In the genomic region with DNA sequence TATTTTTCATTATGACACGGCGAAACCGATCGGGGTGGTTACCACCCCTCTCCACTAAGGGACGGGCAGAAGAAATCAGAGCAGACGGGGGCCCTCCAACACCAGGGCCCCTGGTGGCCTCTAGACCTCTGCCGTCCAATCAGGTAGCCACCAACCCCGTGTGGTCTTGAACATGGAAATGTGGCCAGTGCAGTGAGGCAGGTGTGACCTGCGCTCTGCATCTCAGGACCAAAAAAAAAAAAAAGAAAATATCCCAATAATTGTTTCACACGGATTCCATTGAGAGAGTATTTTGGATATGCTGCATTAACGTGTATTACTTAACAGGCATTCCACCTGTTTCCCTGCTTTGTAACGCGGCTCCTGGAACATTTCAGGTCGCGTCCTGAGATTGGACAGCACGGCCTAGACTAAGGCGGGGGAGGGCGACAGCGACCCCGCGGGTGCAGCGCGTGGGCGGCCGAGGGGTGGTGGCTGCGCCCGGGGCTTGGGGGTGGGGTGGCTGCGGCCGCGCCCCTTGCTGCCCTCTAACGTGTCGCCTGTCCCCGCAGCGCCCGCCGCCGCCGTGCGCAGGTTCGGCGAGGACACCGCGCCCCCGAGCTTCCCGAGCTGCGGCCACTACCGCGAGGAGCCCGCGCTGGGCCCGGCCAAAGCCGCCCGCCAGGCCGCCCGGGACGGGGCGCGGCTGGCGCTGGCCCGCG, we compare ENCODE assay signal across 10 cellular contexts. TPM values are rescaled to one million over a fixed set of nuclear protein-coding genes. Genes with fewer than 3 reads are reported as not detected.
DNase-seq lines count a peak whose midpoint lies in the region; ATAC-seq and TF ChIP-seq lines count a peak whose summit lies in the region.
"Had no signal": no experiment of that assay in that cellular context is flagged by ENCODE, and none has a peak within 500 bp of the region (broad histone marks: within the 10 kb centered on the region; RNA-seq: fewer than 3 reads in every experiment).

No MANE protein-coding gene starts in this region.

- WGBS in upper lobe of left lung, 2 donors, result 22 to 30% methylated on average over 18 to 21 of the region's 61 CpGs

- ATAC-seq in lower lobe of right lung, result peak; percentile 14 to 21
- no peak for ATAC-seq in upper lobe of left lung (ENCODE audit: low FRiP score in 2 of 2)
- no peak for ATAC-seq in HG03139 (IDR thresholded peaks at IDR 0.05; ENCODE audit: unreplicated experiment)
- ATAC-seq in GM18909 (IDR thresholded peaks at IDR 0.05; ENCODE audit: poor library complexity, unreplicated experiment), result no peak
- no peak for ATAC-seq in HG02588 (IDR thresholded peaks at IDR 0.05; ENCODE audit: unreplicated experiment)

- no peak overlapping the region for H3K27ac ChIP-seq in lower lobe of right lung
- no peak overlapping the region for H3K27ac ChIP-seq in upper lobe of left lung
- H3K27ac ChIP-seq: thyroid gland had no signal

- CTCF ChIA-PET in activated naive CD4-positive, alpha-beta T cell treated with anti-CD3 and anti-CD28 coated beads, Interleukin-2, amount 10 ng/mL, durations not matched to agents 7 days and 5 days (lab: Charles Lee), result interaction anchor here (0.9 to 1.3 kb wide), 2 partner anchors 108 to 263 kb away, joined by 3 read pairs; no protein-coding TSS in a partner anchor

- H3K4me1 ChIP-seq in lower lobe of right lung (peaks cover 24% of the 10 kb centered on the region), upper lobe of left lung (peaks cover 17 to 21% (median 19%) of the 10 kb centered on the region in 4 donors)

- peaks cover 28% of the 10 kb centered on the region for H3K27me3 ChIP-seq in lower lobe of right lung (ENCODE audit: low read depth)
- peaks cover 0 to 6% (median 0%) of the 10 kb centered on the region in 4 donors for H3K27me3 ChIP-seq in upper lobe of left lung
- H3K27me3 ChIP-seq: thyroid gland had no signal

- TF ChIP-seq CTCF in lower lobe of right lung (IDR thresholded peaks at IDR 0.05), result no peak
- no peak for TF ChIP-seq CTCF in upper lobe of left lung (IDR thresholded peaks at IDR 0.05)

- intact Hi-C loops in lower lobe of right lung (cut with DNase I), result no loop called here

- peak overlapping the region; percentile 15 for H3K4me3 Mint-ChIP-seq in activated naive CD4-positive, alpha-beta T cell treated with anti-CD3 and anti-CD28 coated beads, Interleukin-2, amount 10 ng/mL, durations not matched to agents 7 days and 5 days

- DNase-seq in activated naive CD4-positive, alpha-beta T cell treated with anti-CD3 and anti-CD28 coated beads, Interleukin-2, amount 10 ng/mL, durations not matched to agents 7 days and 5 days, result no peak
- no peak for DNase-seq in activated naive CD4-positive, alpha-beta T cell treated with anti-CD3 and anti-CD28 coated beads, Interleukin-2, amount 50 U/mL, for 16 hours
- DNase-seq in cerebellar cortex (ENCODE audit: low spot score) (peak; percentile 27), lower lobe of right lung (no peak), upper lobe of left lung (no peak)

- H3K9me3 Mint-ChIP-seq in activated naive CD4-positive, alpha-beta T cell treated with anti-CD3 and anti-CD28 coated beads, Interleukin-2, amount 10 ng/mL, durations not matched to agents 7 days and 5 days, result no peaks in the 10 kb centered on the region

- TF ChIP-seq EP300 in upper lobe of left lung (IDR thresholded peaks at IDR 0.05), result no peak

- peak overlapping the region; percentile 41 for H3K4me3 ChIP-seq in lower lobe of right lung
- H3K4me3 ChIP-seq in upper lobe of left lung, result peak overlapping the region in 3 of 4 donors; percentile 41 to 52 (median 44)

- H3K4me1 Mint-ChIP-seq in activated naive CD4-positive, alpha-beta T cell treated with anti-CD3 and anti-CD28 coated beads, Interleukin-2, amount 10 ng/mL, durations not matched to agents 7 days and 5 days, result peaks cover 10% of the 10 kb centered on the region

- H3K36me3 ChIP-seq in lower lobe of right lung (no peaks in the 10 kb centered on the region), upper lobe of left lung (no peaks in the 10 kb centered on the region)

- H3K36me3 Mint-ChIP-seq in activated naive CD4-positive, alpha-beta T cell treated with anti-CD3 and anti-CD28 coated beads, Interleukin-2, amount 10 ng/mL, durations not matched to agents 7 days and 5 days, result peaks cover 2% of the 10 kb centered on the region

- no peaks in the 10 kb centered on the region for H3K9me3 ChIP-seq in lower lobe of right lung
- no peaks in the 10 kb centered on the region for H3K9me3 ChIP-seq in upper lobe of left lung
- H3K9me3 ChIP-seq: thyroid gland had no signal

- no peak overlapping the region for H3K27ac Mint-ChIP-seq in activated naive CD4-positive, alpha-beta T cell treated with anti-CD3 and anti-CD28 coated beads, Interleukin-2, amount 10 ng/mL, durations not matched to agents 7 days and 5 days

- TF ChIP-seq POLR2A in upper lobe of left lung (IDR thresholded peaks at IDR 0.05), result no peak

- peaks cover 79% of the 10 kb centered on the region for H3K27me3 Mint-ChIP-seq in activated naive CD4-positive, alpha-beta T cell treated with anti-CD3 and anti-CD28 coated beads, Interleukin-2, amount 10 ng/mL, durations not matched to agents 7 days and 5 days

RNA-seq across cellular contexts. Expression of a gene that starts 48.3 kb away (rescaled TPM):
- total RNA-seq in lower lobe of right lung (not detected), upper lobe of left lung (1 to 10 TPM in 1 of 6 donors, under 1 TPM in 3, not detected in 2; 0.10 to 1.6 (median 0.50) TPM)
- total RNA-seq: mononuclear cell, thyroid gland had no signal

Comparison
In these comparisons a context has a peak if more than half of its experiments do, and no peak if none do; other contexts are left out.
1. ATAC-seq: peak in lower lobe of right lung (2 of 2); none in upper lobe of left lung (0 of 2), HG03139 (single experiment), GM18909 (single experiment) and HG02588 (single experiment).